ENCODE assay signal across 14 cellular contexts in genomic region chr1:62782197-62782886, GRCh38. TPM values are rescaled to one million over a fixed set of nuclear protein-coding genes. Genes with fewer than 3 reads are reported as not detected.
DNase-seq lines count a peak whose midpoint lies in the region; ATAC-seq, FAIRE-seq and TF ChIP-seq lines count a peak whose summit lies in the region.
"Had no signal": no experiment of that assay in that cellular context is flagged by ENCODE, and none has a peak within 500 bp of the region (broad histone marks: within the 10 kb centered on the region; RNA-seq: fewer than 3 reads in every experiment).

No MANE protein-coding gene starts in this region.

- peak; percentile 72 for DNase-seq in BJ (ENCODE audit: low read depth)
- peak; percentile 16 for DNase-seq in HT1080 (ENCODE audit: low read depth)
- DNase-seq in K562 (ENCODE audit: extremely low read depth in 1 of 4, low spot score in 3 of 4) = no peak
- DNase-seq in myocyte (ENCODE audit: low read depth) = peak; percentile 34
- no peak for DNase-seq in left colon
- no peak for DNase-seq in hypothalamus (lab: John Stamatoyannopoulos, UW)
- no peak for DNase-seq in stimulated activated naive CD4-positive, alpha-beta T cell treated with Interleukin-2 at 50 U/mL for 16 hours (lab: John Stamatoyannopoulos, UW)
- DNase-seq: activated CD4-positive, alpha-beta T cell treated with anti-CD3 and anti-CD28 coated beads, Interleukin-2, amount 50 U/mL, for 4 hours; cerebellar nuclear complex; stimulated activated CD4-positive, alpha-beta T cell treated with anti-CD3 and anti-CD28 coated beads, Interleukin-4, amount 100 ng/mL, for 4 hours; stimulated activated naive CD8-positive, alpha-beta T cell treated with anti-CD3 and anti-CD28 coated beads, Interleukin-15, amount 100 ng/mL, for 72 hours had no signal

- intact Hi-C loops in K562 (cut with micrococcal nuclease) (no loop called here), left colon (cut with DNase I, micrococcal nuclease) (no loop called here)

- CTCF ChIA-PET in BJ (lab: Yijun Ruan, JAX) (interaction anchor here (0.7 to 1.1 kb wide), 3 partner anchors 20 to 627 kb away, joined by 3 to 6 read pairs (median 3); no protein-coding TSS in a partner anchor), K562 (lab: Yijun Ruan, JAX; ENCODE audit: low intra/inter-chr PET ratio) (no interaction called here)

- no peak for TF ChIP-seq EP300 in K562 (IDR thresholded peaks at IDR 0.05; ENCODE audit: low read length)

- H4K20me1 ChIP-seq in K562 (replicated peaks; ENCODE audit: control insufficient read depth, insufficient read depth, low read length) = no peaks in the 10 kb centered on the region

- BruUV-seq in K562 (replicated peaks; lab: Mats Ljungman, UMichigan) = no TSS peak

- no peak for TF ChIP-seq CTCF in BJ (IDR thresholded peaks at IDR 0.05; ENCODE audit: insufficient read depth, low read depth, low read length)
- no peak for TF ChIP-seq CTCF in K562 (IDR thresholded peaks at IDR 0.05 in 2 of 3, conservative IDR thresholded peaks at IDR 0.05 in 1 of 3; ENCODE audit: insufficient read depth in 2 of 3, low read depth in 1 of 3, low read length in 3 of 3)

- in situ Hi-C loops in K562 (cut with MboI) = no loop called here

- H3K27me3 ChIP-seq in BJ (ENCODE audit: control insufficient read depth, insufficient read depth, low read length) = peaks cover 5% of the 10 kb centered on the region
- H3K27me3 ChIP-seq in K562 (ENCODE audit: control insufficient read depth in 2 of 2, insufficient read depth in 2 of 2, low read length in 2 of 2) = no peaks in the 10 kb centered on the region
- H3K27me3 ChIP-seq: esophagus muscularis mucosa had no signal

- TF ChIP-seq POLR2A in K562 (conservative IDR thresholded peaks at IDR 0.05) = no peak

- no peak for FAIRE-seq in K562 (lab: Jason Lieb, UNC)

- POLR2A ChIA-PET in BJ (lab: Charles Lee) = no interaction called here
- POLR2A ChIA-PET in K562 (lab: Yijun Ruan, JAX) = interaction anchor here (0.6 kb wide), 1 partner anchor 98 kb away, joined by 3 read pairs; no protein-coding TSS in a partner anchor

- H3K27ac ChIP-seq in K562 (ENCODE audit: extremely low read depth, low read depth, low read length) = no peak overlapping the region

- TF ChIP-seq RAD21 in K562 (CRISPR knock-in tag; conservative IDR thresholded peaks at IDR 0.05 in 1 of 2, IDR thresholded peaks at IDR 0.05 in 1 of 2) = no peak

- no peak overlapping the region for H3K4me2 ChIP-seq in K562 (ENCODE audit: insufficient read depth, low read length)

- H3K36me3 ChIP-seq in BJ (ENCODE audit: control insufficient read depth, insufficient read depth, low read length) (no peaks in the 10 kb centered on the region), K562 (ENCODE audit: control insufficient read depth, insufficient read depth, low read length) (no peaks in the 10 kb centered on the region)
- H3K36me3 ChIP-seq: esophagus muscularis mucosa had no signal

- ATAC-seq in K562 = no peak
- ATAC-seq in GM21576 (IDR thresholded peaks at IDR 0.05; ENCODE audit: unreplicated experiment) = no peak
- ATAC-seq in left colon = no peak
- ATAC-seq: mucosa of descending colon; stimulated activated naive CD8-positive, alpha-beta T cell treated with anti-CD3 and anti-CD28 coated beads, Interleukin-15, amount 100 ng/mL, for 72 hours had no signal

- WGBS in K562 (ENCODE audit: insufficient coverage, low coverage, missing lambda C conversion rate) = 72% methylated on average over 4 of the region's 4 CpGs

- H2AFZ ChIP-seq in K562 (ENCODE audit: low read depth, low read length) = no peak overlapping the region

- H3K4me3 ChIP-seq in BJ (ENCODE audit: low read depth, low read length) = no peak overlapping the region
- no peak overlapping the region for H3K4me3 ChIP-seq in K562

- H3K9me3 ChIP-seq in K562 (replicated peaks; ENCODE audit: control insufficient read depth, insufficient read depth, low read depth, low read length) = no peaks in the 10 kb centered on the region
- H3K9me3 ChIP-seq: esophagus muscularis mucosa, mucosa of descending colon had no signal

- no peak overlapping the region for H3K9ac ChIP-seq in K562 (ENCODE audit: insufficient read depth in 1 of 2, low read depth in 2 of 2, low read length in 2 of 2)

- H3K4me1 ChIP-seq in K562 (replicated peaks in 1 of 2; ENCODE audit: control insufficient read depth in 2 of 2, insufficient read depth in 2 of 2, low read length in 2 of 2) = peaks cover 0 to 9% of the 10 kb centered on the region in 2 experiments; a peak in 3 of 5 replicates

- no peaks in the 10 kb centered on the region for H3K9me1 ChIP-seq in K562 (ENCODE audit: control insufficient read depth, insufficient read depth, low read length)

- H3K79me2 ChIP-seq in K562 (ENCODE audit: control insufficient read depth, insufficient read depth, low read length) = peaks cover 33% of the 10 kb centered on the region

TF ChIP-seq in K562, 482 proteins besides CTCF, POLR2A, EP300 and RAD21:
- TF ChIP-seq STAT6 (CRISPR knock-in tag; IDR thresholded peaks at IDR 0.05) = no peak
- TF ChIP-seq CEBPB (tag; IDR thresholded peaks at IDR 0.05) = 0 out of 2 replicates have a peak, but pooled peaks have one; percentile 24

RNA-seq across cellular contexts. Expression of gene ATG4C, which starts 1.6 kb away (rescaled TPM):
- 2.2 and 7.1 TPM in 2 replicates for polyA plus RNA-seq in BJ (2011; rRNA removed)
- 2.0 and 2.5 TPM in 2 replicates for polyA minus RNA-seq in BJ (2011; rRNA and poly(A)+ RNA removed)
- 7.8 and 8.4 TPM in 2 replicates for total RNA-seq in HT1080 (2014; rRNA removed; shearing (Covaris generic))
- 12.7 and 13.8 TPM in 2 replicates for polyA plus RNA-seq in HT1080 (2015; cell fraction: cytosol; rRNA removed)
- 11.8 and 12.9 TPM in 2 replicates for polyA plus RNA-seq in HT1080 (2015; cell fraction: nucleus; rRNA removed)
- total RNA-seq in K562 (2011; cell fraction: chromatin; rRNA removed; ENCODE audit: low replicate concordance) = 6.2 and 23.0 TPM in 2 replicates
- 1.0 and 1.4 TPM in 2 replicates for total RNA-seq in K562 (2011; cell fraction: nucleolus; rRNA removed)
- 3.1 and 4.4 TPM in 2 replicates for total RNA-seq in K562 (2011; cell fraction: nucleoplasm; rRNA removed)
- total RNA-seq in K562 (2014; rRNA removed) = 7.0 and 7.6 TPM in 2 replicates
- 14.4 and 17.5 TPM in 2 replicates for total RNA-seq in K562 (2014; rRNA removed; fragmentation: Illumina TruSeq; extraction: Trizol)
- total RNA-seq in K562 (2015; rRNA removed; fragmentation: Illumina TruSeq; extraction: Trizol) = 9.5 and 10.4 TPM in 2 replicates
- total RNA-seq in K562 (2021) = 15.2 and 16.1 TPM in 2 replicates
- polyA plus RNA-seq in K562 (2011; rRNA removed) = 13.7 and 21.3 TPM in 2 replicates
- 2.3 and 4.5 TPM in 2 replicates for polyA plus RNA-seq in K562 (2011; cell fraction: cytosol; rRNA removed)
- polyA plus RNA-seq in K562 (2011; cell fraction: nucleus; rRNA removed) = 3.9 and 5.5 TPM in 2 replicates
- polyA plus RNA-seq in K562 (2012) = 11.6 and 11.7 TPM in 2 replicates
- polyA plus RNA-seq in K562 (2014; fragmentation: Illumina TruSeq; extraction: Trizol) = 17.5 and 22.6 TPM in 2 replicates
- polyA plus RNA-seq in K562 (2014; fragmentation: Nextera tagmentation; extraction: Ambion mirVana) = 10 to 100 TPM; 35.4 to 35.8 TPM
- 12.1 and 14.9 TPM in 2 replicates for polyA plus RNA-seq in K562 (2014; rRNA removed)
- polyA minus RNA-seq in K562 (2011; rRNA and poly(A)+ RNA removed) = 16.7 and 17.6 TPM in 2 replicates
- polyA minus RNA-seq in K562 (2011; cell fraction: cytosol; rRNA and poly(A)+ RNA removed) = 5.9 and 7.6 TPM in 2 replicates
- 4.4 and 7.7 TPM in 2 replicates for polyA minus RNA-seq in K562 (2011; cell fraction: nucleus; rRNA and poly(A)+ RNA removed)
- total RNA-seq in myocyte = 9.8 and 13.0 TPM in 2 replicates
- polyA plus RNA-seq in myocyte (2012) = 3.9 TPM
- total RNA-seq in left colon = 1 to 10 TPM; 6.8 to 7.3 TPM

Comparison
In these comparisons a context has a peak if more than half of its experiments do, and no peak if none do; other contexts are left out.
1. DNase-seq: peak in BJ (single experiment), HT1080 (single experiment) and myocyte (single experiment); none in K562 (0 of 4), left colon (0 of 2), hypothalamus (0 of 51) and stimulated activated naive CD4-positive, alpha-beta T cell treated with Interleukin-2 at 50 U/mL for 16 hours (single experiment).